In the genomic region with DNA sequence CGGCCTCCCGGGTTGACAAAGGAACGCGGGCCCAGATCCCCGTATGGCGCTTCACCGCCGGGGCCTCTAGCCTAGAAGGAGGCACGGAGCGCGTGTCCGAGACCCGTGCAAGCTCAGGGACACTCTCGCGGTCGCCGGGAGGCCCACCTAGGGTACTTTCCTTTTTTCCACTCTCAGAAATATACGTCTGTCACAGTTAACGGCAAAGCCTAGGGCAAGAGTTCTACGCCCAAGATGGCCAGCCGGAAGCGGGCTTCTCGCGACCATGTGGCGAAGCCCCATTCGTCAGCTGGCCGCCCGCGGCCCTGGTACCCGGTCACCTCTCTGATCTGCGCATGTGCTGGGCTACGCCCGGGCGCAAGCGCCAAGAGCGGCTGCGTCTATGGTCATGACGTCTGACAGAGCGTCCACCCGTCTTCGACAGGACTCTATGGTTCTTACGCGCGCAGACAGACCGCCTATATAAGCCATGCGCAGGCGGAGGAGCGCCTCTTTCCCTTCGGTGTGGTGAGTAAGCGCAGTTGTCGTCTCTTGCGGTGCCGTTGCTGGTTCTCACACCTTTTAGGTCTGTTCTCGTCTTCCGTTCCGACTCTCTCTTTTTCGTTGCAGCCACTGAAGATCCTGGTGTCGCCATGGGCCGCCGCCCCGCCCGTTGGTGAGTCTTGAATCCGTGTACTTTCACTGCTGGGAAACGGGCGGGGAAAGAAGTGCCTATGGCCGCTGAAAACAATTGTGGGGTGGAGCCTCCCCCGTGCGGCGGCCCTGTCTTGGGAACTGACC, we compare ENCODE assay signal across 8 cellular contexts. TPM values are rescaled to one million over a fixed set of nuclear protein-coding genes. Genes with fewer than 3 reads are reported as not detected.
DNase-seq lines count a peak whose midpoint lies in the region; ATAC-seq and TF ChIP-seq lines count a peak whose summit lies in the region.

TSS of gene RPL10 (plus strand) at position 490 of the 780 bp plus-strand sequence. CDS start at position 633, 143 bp downstream.

- no peaks in the 10 kb centered on the region for H3K27me3 ChIP-seq in BJ (ENCODE audit: control insufficient read depth, insufficient read depth, low read length)
- no peaks in the 10 kb centered on the region for H3K27me3 ChIP-seq in kidney epithelial cell (ENCODE audit: control insufficient read depth, insufficient read depth, low read length)

- DNase-seq in BJ (ENCODE audit: low read depth) (peak; percentile 82), NCI-H526 (lab: John Stamatoyannopoulos, UW) (peak; percentile 98 to 99), choroid plexus epithelial cell (ENCODE audit: low read depth) (peak; percentile 98), kidney epithelial cell (ENCODE audit: low read depth) (peak; percentile 71)
- DNase-seq in activated CD4-positive, alpha-beta T cell treated with anti-CD3 and anti-CD28 coated beads for 4 hours, result peak; percentile 81 to 87
- peak; percentile 92 for DNase-seq in stimulated activated CD4-positive, alpha-beta T cell treated with anti-CD3 and anti-CD28 coated beads, Interleukin-15, amount 100 ng/mL, for 24 hours

- H3K36me3 ChIP-seq in BJ (ENCODE audit: control insufficient read depth, insufficient read depth, low read length) (peaks cover 12% of the 10 kb centered on the region), kidney epithelial cell (ENCODE audit: control insufficient read depth, insufficient read depth, low read length) (peaks cover 2% of the 10 kb centered on the region)

- CTCF ChIA-PET in BJ (lab: Yijun Ruan, JAX), result interaction anchor here (1.0 to 2.7 kb wide), 7 partner anchors 12 to 133 kb away, joined by 3 to 16 read pairs (median 6); partner anchors contain the start of genes ATP6AP1, EMD and FLNA

- POLR2A ChIA-PET in BJ (lab: Charles Lee), result interaction anchor here (1.6 kb wide), 1 partner anchor 27 kb away, joined by 4 read pairs; no protein-coding TSS in a partner anchor

- no peak for TF ChIP-seq CTCF in BJ (IDR thresholded peaks at IDR 0.05; ENCODE audit: insufficient read depth, low read depth, low read length)
- TF ChIP-seq CTCF in choroid plexus epithelial cell (conservative IDR thresholded peaks at IDR 0.05; ENCODE audit: low read depth, low read length), result no peak
- no peak for TF ChIP-seq CTCF in kidney epithelial cell (IDR thresholded peaks at IDR 0.05; ENCODE audit: insufficient read depth, low read length, poor library complexity, severe bottlenecking)

- H3K4me3 ChIP-seq in BJ (ENCODE audit: low read depth, low read length) (peak within 1 kb of the TSS; percentile 81), choroid plexus epithelial cell (ENCODE audit: low read depth, low read length) (peak within 1 kb of the TSS; percentile 79), kidney epithelial cell (ENCODE audit: low read depth, low read length) (peak within 1 kb of the TSS; percentile 96)

- peak; percentile 85 for ATAC-seq in GM19324 (IDR thresholded peaks at IDR 0.05; ENCODE audit: low FRiP score, unreplicated experiment)
- ATAC-seq in HG03460 (IDR thresholded peaks at IDR 0.05; ENCODE audit: unreplicated experiment), result peak; percentile 73

RNA-seq across cellular contexts. Expression of gene RPL10, which starts in this region (rescaled TPM):
- 5,693 and 7,037 TPM in 2 replicates for polyA plus RNA-seq in BJ (2011; rRNA removed)
- polyA minus RNA-seq in BJ (2011; rRNA and poly(A)+ RNA removed), result 964 and 1,810 TPM in 2 replicates
- total RNA-seq in kidney epithelial cell, result 8,307 and 11,298 TPM in 2 replicates

Comparison
In these comparisons a context has a peak if more than half of its experiments do, and no peak if none do; other contexts are left out.
1. Peak in every context shown above with its lines: DNase-seq, ATAC-seq and H3K4me3 ChIP-seq.